ENCODE assay signal across 21 cellular contexts in the genomic region with DNA sequence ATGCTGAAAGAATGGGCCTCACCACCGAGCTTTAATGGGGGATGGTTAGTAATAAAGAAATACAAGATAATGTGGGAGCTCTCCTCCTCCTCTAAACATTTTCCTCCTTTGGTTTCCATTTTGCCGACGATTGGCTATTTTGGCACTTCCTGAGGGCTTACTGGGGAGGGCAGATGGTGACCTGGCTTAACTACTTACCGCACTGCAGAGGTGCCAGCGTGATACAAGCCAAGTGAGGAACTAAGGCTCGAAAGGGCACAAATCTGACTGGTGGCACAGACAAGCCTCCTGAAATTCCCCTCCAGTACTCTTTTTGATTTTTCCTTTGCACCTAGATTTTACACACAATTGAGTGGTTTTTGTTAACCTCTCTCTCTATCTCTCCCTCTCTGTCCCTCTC.
"Had no signal": no experiment of that assay in that cellular context is flagged by ENCODE, and none has a peak within 500 bp of the region (broad histone marks: within the 10 kb centered on the region; RNA-seq: fewer than 3 reads in every experiment).

No MANE protein-coding gene starts in this region.

- H3K4me1 Mint-ChIP-seq: activated naive CD4-positive, alpha-beta T cell treated with anti-CD3 and anti-CD28 coated beads, Interleukin-2, amount 10 ng/mL, durations not matched to agents 7 days and 5 days; activated naive CD8-positive, alpha-beta T cell treated with anti-CD3 and anti-CD28 coated beads, Interleukin-2, amount 10 ng/mL, durations not matched to agents 7 days and 5 days; mesothelial cell of epicardium had no signal

- H3K27me3 Mint-ChIP-seq: activated B cell treated with CpG ODN at 0.5 μM for 24 hours; activated naive CD4-positive, alpha-beta T cell treated with anti-CD3 and anti-CD28 coated beads, Interleukin-2, amount 10 ng/mL, durations not matched to agents 7 days and 5 days; activated naive CD8-positive, alpha-beta T cell treated with anti-CD3 and anti-CD28 coated beads, Interleukin-2, amount 10 ng/mL, durations not matched to agents 7 days and 5 days; effector memory CD8-positive, alpha-beta T cell; naive thymus-derived CD4-positive, alpha-beta T cell had no signal

- H3K9me3 Mint-ChIP-seq: activated B cell treated with CpG ODN at 0.5 μM for 24 hours; activated naive CD4-positive, alpha-beta T cell treated with anti-CD3 and anti-CD28 coated beads, Interleukin-2, amount 10 ng/mL, durations not matched to agents 7 days and 5 days; activated naive CD8-positive, alpha-beta T cell treated with anti-CD3 and anti-CD28 coated beads, Interleukin-2, amount 10 ng/mL, durations not matched to agents 7 days and 5 days; effector memory CD8-positive, alpha-beta T cell; mesothelial cell of epicardium had no signal

- H3K9me3 ChIP-seq: colonic mucosa, heart left ventricle, testis, transverse colon had no signal

- H3K27me3 ChIP-seq: colonic mucosa, heart left ventricle, testis, transverse colon had no signal

- H3K4me3 Mint-ChIP-seq: activated B cell treated with CpG ODN at 0.5 μM for 24 hours; activated naive CD4-positive, alpha-beta T cell treated with anti-CD3 and anti-CD28 coated beads, Interleukin-2, amount 10 ng/mL, durations not matched to agents 7 days and 5 days; activated naive CD8-positive, alpha-beta T cell treated with anti-CD3 and anti-CD28 coated beads, Interleukin-2, amount 10 ng/mL, durations not matched to agents 7 days and 5 days; effector memory CD8-positive, alpha-beta T cell; mesothelial cell of epicardium; naive thymus-derived CD4-positive, alpha-beta T cell had no signal

- ATAC-seq: effector memory CD8-positive, alpha-beta T cell; esophagus mucosa; heart left ventricle; naive thymus-derived CD4-positive, alpha-beta T cell; right cardiac atrium had no signal

- H3K4me1 ChIP-seq: colonic mucosa, parathyroid adenoma, testis had no signal

- H3K79me2 ChIP-seq: parathyroid adenoma had no signal

- DNase-seq: activated B cell treated with CpG ODN at 0.5 μM for 24 hours; activated CD4-positive, alpha-beta T cell treated with anti-CD3 and anti-CD28 coated beads, Interleukin-2, amount 50 U/mL, for 1 hour; activated CD8-positive, alpha-beta memory T cell treated with anti-CD3 and anti-CD28 coated beads for 24 hours; activated gamma-delta T cell; activated naive CD4-positive, alpha-beta T cell treated with anti-CD3 and anti-CD28 coated beads, Interleukin-2, amount 10 ng/mL, durations not matched to agents 7 days and 5 days; activated naive CD8-positive, alpha-beta T cell treated with anti-CD3 and anti-CD28 coated beads, Interleukin-2, amount 10 ng/mL, durations not matched to agents 7 days and 5 days; colonic mucosa; effector memory CD8-positive, alpha-beta T cell; foreskin fibroblast; heart left ventricle; naive thymus-derived CD4-positive, alpha-beta T cell; right cardiac atrium; stimulated activated CD4-positive, alpha-beta T cell treated with anti-CD3 and anti-CD28 coated beads, Interleukin-15, amount 100 ng/mL, for 24 hours; stimulated activated CD4-positive, alpha-beta T cell treated with anti-CD3 and anti-CD28 coated beads, Interleukin-2, amount 100 ng/mL, for 24 hours; stimulated activated naive CD4-positive, alpha-beta T cell treated with Interleukin-2 at 50 U/mL for 16 hours; T-helper 2 cell; testis; transverse colon had no signal

- H3K9ac ChIP-seq: parathyroid adenoma had no signal

- H3K27ac ChIP-seq: colonic mucosa, heart left ventricle, parathyroid adenoma, testis, transverse colon had no signal

- H2AFZ ChIP-seq: parathyroid adenoma had no signal

- H3K27ac Mint-ChIP-seq: activated B cell treated with CpG ODN at 0.5 μM for 24 hours; activated naive CD4-positive, alpha-beta T cell treated with anti-CD3 and anti-CD28 coated beads, Interleukin-2, amount 10 ng/mL, durations not matched to agents 7 days and 5 days; activated naive CD8-positive, alpha-beta T cell treated with anti-CD3 and anti-CD28 coated beads, Interleukin-2, amount 10 ng/mL, durations not matched to agents 7 days and 5 days; mesothelial cell of epicardium; naive thymus-derived CD4-positive, alpha-beta T cell had no signal
